ENCODE assay signal across 8 cellular contexts in genomic region chr2:64214281-64215115, GRCh38.
DNase-seq lines count a peak whose midpoint lies in the region; ATAC-seq, FAIRE-seq and TF ChIP-seq lines count a peak whose summit lies in the region.

No MANE protein-coding gene starts in this region.

- H3K36me3 ChIP-seq in upper lobe of left lung = no peaks in the 10 kb centered on the region

- peak overlapping the region; percentile 96 for H3K27ac Mint-ChIP-seq in activated naive CD4-positive, alpha-beta T cell treated with anti-CD3 and anti-CD28 coated beads for 36 hours

- H3K4me1 ChIP-seq in upper lobe of left lung = peaks cover 19 to 40% (median 29%) of the 10 kb centered on the region in 4 donors

- no peak overlapping the region for H3K4me3 ChIP-seq in upper lobe of left lung

- H3K9me3 ChIP-seq in upper lobe of left lung = no peaks in the 10 kb centered on the region

- H3K27ac ChIP-seq in upper lobe of left lung = peak overlapping the region; percentile 74 to 83 (median 77)

- peaks cover 63% of the 10 kb centered on the region for H3K4me1 Mint-ChIP-seq in activated naive CD4-positive, alpha-beta T cell treated with anti-CD3 and anti-CD28 coated beads for 36 hours (ENCODE audit: low read depth)

- no peak for TF ChIP-seq POLR2A in GM12892 (IDR thresholded peaks at IDR 0.05; ENCODE audit: low read depth, low read length)
- TF ChIP-seq POLR2A in upper lobe of left lung (IDR thresholded peaks at IDR 0.05) = no peak

- H3K36me3 Mint-ChIP-seq in activated naive CD4-positive, alpha-beta T cell treated with anti-CD3 and anti-CD28 coated beads for 36 hours (ENCODE audit: low read depth) = no peaks in the 10 kb centered on the region

- H3K27me3 ChIP-seq in upper lobe of left lung = no peaks in the 10 kb centered on the region

- CTCF ChIA-PET in activated naive CD4-positive, alpha-beta T cell treated with anti-CD3 and anti-CD28 coated beads for 36 hours (lab: Charles Lee) = interaction anchor here (0.7 to 4.5 kb wide), 12 partner anchors 8 to 422 kb away, joined by 3 to 41 read pairs (median 4); no protein-coding TSS in a partner anchor

- FAIRE-seq in GM12892 (lab: Jason Lieb, UNC) (peak; percentile 92), RCC 7860 (lab: Jason Lieb, UNC) (no peak)

- intact Hi-C loops in activated naive CD4-positive, alpha-beta T cell treated with anti-CD3 and anti-CD28 coated beads for 36 hours (cut with micrococcal nuclease) = loop anchor here (1.0 to 5.0 kb wide), 20 partner anchors 9 to 1907 kb away; partner anchors contain the start of genes SERTAD2 and UGP2

- no peak for DNase-seq in GM12892 (ENCODE audit: insufficient read length)
- DNase-seq in HT-29 (ENCODE audit: low spot score) = peak; percentile 61
- DNase-seq in activated naive CD4-positive, alpha-beta T cell treated with anti-CD3 and anti-CD28 coated beads for 36 hours = peak; percentile 62
- DNase-seq in medulla oblongata (ENCODE audit: extremely low spot score) = peak; percentile 35
- peak in 1 of 2 donors; percentile 61 for DNase-seq in upper lobe of left lung
- no peak for DNase-seq in RCC 7860 (ENCODE audit: low spot score)
- no peak for DNase-seq in cerebellar cortex (ENCODE audit: low spot score)

- TF ChIP-seq EP300 in upper lobe of left lung (IDR thresholded peaks at IDR 0.05) = peak in 2 of 4 donors; percentile 37 to 89

- H3K9me3 Mint-ChIP-seq in activated naive CD4-positive, alpha-beta T cell treated with anti-CD3 and anti-CD28 coated beads for 36 hours = no peaks in the 10 kb centered on the region

- TF ChIP-seq CTCF in upper lobe of left lung (IDR thresholded peaks at IDR 0.05) = no peak

- no peaks in the 10 kb centered on the region for H3K27me3 Mint-ChIP-seq in activated naive CD4-positive, alpha-beta T cell treated with anti-CD3 and anti-CD28 coated beads for 36 hours (ENCODE audit: low read depth)

- WGBS in upper lobe of left lung, 2 donors = 26 to 32% methylated on average over 5 of the region's 5 CpGs

- ATAC-seq in GM21526 (IDR thresholded peaks at IDR 0.05; ENCODE audit: low FRiP score, unreplicated experiment) (peak; percentile 48), upper lobe of left lung (ENCODE audit: low FRiP score in 2 of 2) (peak in 1 of 2 donors; percentile 59)

- peak overlapping the region; percentile 61 for H3K4me3 Mint-ChIP-seq in activated naive CD4-positive, alpha-beta T cell treated with anti-CD3 and anti-CD28 coated beads for 36 hours

Comparison
In these comparisons a context has a peak if more than half of its experiments do, and no peak if none do; other contexts are left out.
1. DNase-seq: peak in HT-29 (single experiment), activated naive CD4-positive, alpha-beta T cell treated with anti-CD3 and anti-CD28 coated beads for 36 hours (single experiment) and medulla oblongata (single experiment); none in GM12892 (single experiment), RCC 7860 (single experiment) and cerebellar cortex (single experiment).